In the genomic region with DNA sequence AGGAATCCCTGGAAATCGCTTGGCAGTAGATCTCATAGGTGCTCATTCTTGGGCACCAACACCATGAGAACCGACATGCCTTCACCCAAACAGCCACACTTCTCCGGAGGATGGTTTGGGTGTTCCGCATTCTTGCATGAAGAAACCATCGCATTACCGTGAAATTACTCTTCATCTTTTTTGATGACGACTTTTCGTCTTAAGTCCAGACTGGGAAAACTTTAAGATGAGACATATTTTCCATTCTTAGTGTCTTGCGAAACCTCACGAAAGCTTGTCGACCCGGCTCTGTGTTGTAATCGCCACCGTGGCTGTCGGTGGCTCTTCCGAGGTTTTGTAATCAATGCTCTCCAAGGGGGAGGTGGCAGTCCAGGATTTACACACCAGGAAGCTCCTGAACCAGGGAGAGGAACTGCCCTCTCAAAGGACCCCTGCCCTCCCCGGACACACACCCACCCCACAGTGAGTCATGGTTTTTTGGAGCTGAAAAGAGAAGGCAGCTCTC, we compare ENCODE assay signal across 8 cellular contexts. TPM values are rescaled to one million over a fixed set of nuclear protein-coding genes. Genes with fewer than 3 reads are reported as not detected.
A peak's percentile ranks its signal among the peaks of the same experiment; 100 is the strongest.
DNase-seq lines count a peak whose midpoint lies in the region; ATAC-seq and TF ChIP-seq lines count a peak whose summit lies in the region.

No MANE protein-coding gene starts in this region.

- intact Hi-C loops in CD8-positive, alpha-beta T cell (cut with DNase I, micrococcal nuclease), result loop anchor here (5.0 kb wide), 2 partner anchors 36 to 1476 kb away; partner anchors contain the start of gene IFT27 (in 1 of the 2)
- intact Hi-C loops in breast epithelium (cut with DNase I; ENCODE audit: low total_unique reads), result no loop called here

- TF ChIP-seq EP300 in gastroesophageal sphincter (IDR thresholded peaks at IDR 0.05), result no peak

- WGBS in gastroesophageal sphincter (ENCODE audit: low coverage in 1 of 2), 2 donors, result 50 to 71% methylated on average over 1 to 14 of the region's 17 CpGs

- no peaks in the 10 kb centered on the region for H3K27me3 Mint-ChIP-seq in CD8-positive, alpha-beta T cell (ENCODE audit: low read depth)

- no peak for TF ChIP-seq CTCF in CD8-positive, alpha-beta T cell (IDR thresholded peaks at IDR 0.05)
- no peak for TF ChIP-seq CTCF in breast epithelium (IDR thresholded peaks at IDR 0.05)
- no peak for TF ChIP-seq CTCF in gastroesophageal sphincter (IDR thresholded peaks at IDR 0.05)

- H3K27me3 ChIP-seq in CD8-positive, alpha-beta T cell (ENCODE audit: insufficient read depth, low read length), result no peaks in the 10 kb centered on the region
- H3K27me3 ChIP-seq in breast epithelium, result no peaks in the 10 kb centered on the region
- no peaks in the 10 kb centered on the region for H3K27me3 ChIP-seq in gastroesophageal sphincter

- H3K27ac Mint-ChIP-seq in CD8-positive, alpha-beta T cell, result no peak overlapping the region

- CTCF ChIA-PET in CD8-positive, alpha-beta T cell (lab: Charles Lee), result no interaction called here

- peaks cover 47% of the 10 kb centered on the region for H3K4me1 Mint-ChIP-seq in CD8-positive, alpha-beta T cell (ENCODE audit: low read depth)

- peaks cover 23% of the 10 kb centered on the region for H3K4me1 ChIP-seq in CD8-positive, alpha-beta T cell (ENCODE audit: insufficient read depth, low read length)
- no peaks in the 10 kb centered on the region for H3K4me1 ChIP-seq in breast epithelium
- H3K4me1 ChIP-seq in gastroesophageal sphincter, result peaks cover 0 to 33% (median 8%) of the 10 kb centered on the region in 3 donors

- no peaks in the 10 kb centered on the region for H3K36me3 ChIP-seq in CD8-positive, alpha-beta T cell (ENCODE audit: insufficient read depth, low read length)
- H3K36me3 ChIP-seq in breast epithelium (no peaks in the 10 kb centered on the region), gastroesophageal sphincter (peaks cover 0 to 2% of the 10 kb centered on the region in 2 donors)

- ATAC-seq in CD8-positive, alpha-beta T cell, result no peak
- no peak for ATAC-seq in gastroesophageal sphincter

- POLR2A ChIA-PET in CD8-positive, alpha-beta T cell (lab: Charles Lee), result interaction anchor here (1.0 kb wide), 1 partner anchor 44 kb away, joined by 3 read pairs; no protein-coding TSS in a partner anchor

- peak overlapping the region; percentile 67 for H3K4me3 Mint-ChIP-seq in CD8-positive, alpha-beta T cell

- H3K36me3 Mint-ChIP-seq in CD8-positive, alpha-beta T cell, result peaks cover 16% of the 10 kb centered on the region

- DNase-seq in CD8-positive, alpha-beta T cell, result no peak
- DNase-seq in MV-4-11 (lab: John Stamatoyannopoulos, UW) (peak; percentile 99), breast epithelium (ENCODE audit: low spot score in 2 of 2) (peak in 1 of 2 donors; percentile 80), mucosa of gallbladder (ENCODE audit: low spot score) (peak; percentile 65), DMS 273 treated with DMSO at 0.1 percent for 48 hours (lab: John Stamatoyannopoulos, UW) (no peak), retina (no peak)
- DNase-seq in effector CD4-positive, alpha-beta T cell, result no peak

- TF ChIP-seq POLR2A in breast epithelium (IDR thresholded peaks at IDR 0.05) (no peak), gastroesophageal sphincter (IDR thresholded peaks at IDR 0.05) (no peak)

- no peaks in the 10 kb centered on the region for H3K9me3 Mint-ChIP-seq in CD8-positive, alpha-beta T cell

- no peaks in the 10 kb centered on the region for H3K9me3 ChIP-seq in CD8-positive, alpha-beta T cell (ENCODE audit: low read length)
- H3K9me3 ChIP-seq in breast epithelium (no peaks in the 10 kb centered on the region), gastroesophageal sphincter (no peaks in the 10 kb centered on the region)

- no peak overlapping the region for H3K27ac ChIP-seq in CD8-positive, alpha-beta T cell (ENCODE audit: low read depth, low read length)
- H3K27ac ChIP-seq in breast epithelium (peak overlapping the region; percentile 99), gastroesophageal sphincter (peak overlapping the region in 2 of 4 donors; percentile 96)

- H3K4me3 ChIP-seq in CD8-positive, alpha-beta T cell (ENCODE audit: low read depth, low read length), result no peak overlapping the region
- H3K4me3 ChIP-seq in breast epithelium (peak overlapping the region; percentile 74 to 92 (median 86)), gastroesophageal sphincter (peak overlapping the region in 1 of 2 donors; percentile 86)

RNA-seq across cellular contexts. Expression of gene TOM1, which starts 1.7 kb away (rescaled TPM):
- 100 to 1,000 TPM; 166 to 170 TPM for total RNA-seq in CD8-positive, alpha-beta T cell
- 100 to 1,000 TPM in 2 of 3 donors, 10 to 100 TPM in 1; 85.6 to 106 (median 105) TPM for total RNA-seq in breast epithelium
- total RNA-seq in mucosa of gallbladder, result 82.9 TPM
- 10 to 100 TPM; 22.3 to 40.3 (median 34.1) TPM for total RNA-seq in gastroesophageal sphincter

RNA-seq across cellular contexts. Expression of gene HMGXB4, which starts 44.1 kb away (rescaled TPM):
- 10 to 100 TPM; 42.6 to 47.0 TPM for total RNA-seq in CD8-positive, alpha-beta T cell
- total RNA-seq in breast epithelium, result 10 to 100 TPM; 12.8 to 28.5 (median 26.2) TPM
- total RNA-seq in mucosa of gallbladder, result 15.8 TPM
- total RNA-seq in gastroesophageal sphincter, result 10 to 100 TPM; 10.8 to 19.0 (median 16.1) TPM

Comparison
In these comparisons a context has a peak if more than half of its experiments do, and no peak if none do; other contexts are left out.
1. DNase-seq: peak in MV-4-11 (single experiment) and mucosa of gallbladder (single experiment); none in CD8-positive, alpha-beta T cell (0 of 7), DMS 273 treated with DMSO at 0.1 percent for 48 hours (single experiment), effector CD4-positive, alpha-beta T cell (single experiment) and retina (single experiment).